ENCODE assay signal across 21 cellular contexts in the genomic region with DNA sequence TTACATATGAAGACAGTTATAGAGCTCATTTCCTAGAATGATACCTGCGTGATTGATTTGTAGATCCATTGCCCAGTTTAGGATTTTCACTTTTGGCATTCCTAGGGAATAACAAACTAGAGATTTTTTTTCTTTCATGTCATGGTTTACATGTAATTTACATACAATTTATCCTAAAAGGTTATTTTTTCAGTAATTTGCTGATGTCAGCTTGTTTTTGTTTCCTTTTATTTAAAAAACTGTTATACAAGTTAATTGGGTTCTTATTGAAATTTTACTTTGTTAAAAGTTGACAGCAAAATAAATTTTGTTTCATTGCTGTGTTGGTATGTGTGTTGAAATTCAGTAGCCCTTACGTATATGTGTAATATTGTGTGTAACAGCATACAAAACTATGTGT. TPM values are rescaled to one million over a fixed set of nuclear protein-coding genes. Genes with fewer than 3 reads are reported as not detected.
DNase-seq lines count a peak whose midpoint lies in the region; ATAC-seq, FAIRE-seq and TF ChIP-seq lines count a peak whose summit lies in the region.
"Had no signal": no experiment of that assay in that cellular context is flagged by ENCODE, and none has a peak within 500 bp of the region (broad histone marks: within the 10 kb centered on the region; RNA-seq: fewer than 3 reads in every experiment).

No MANE protein-coding gene starts in this region.

- H3K27ac ChIP-seq in HepG2 (ENCODE audit: extremely low read length, insufficient read depth, low read length) (no peak overlapping the region), right lobe of liver (no peak overlapping the region), MM.1S (ENCODE audit: low read length) (no peak overlapping the region), H1 (ENCODE audit: low read depth, low read length) (no peak overlapping the region)

- no peak overlapping the region for H2BK5ac ChIP-seq in H1 (ENCODE audit: low read depth, low read length)

- no TSS peak for BruUV-seq in HepG2 (replicated peaks; lab: Mats Ljungman, UMichigan)

- peaks cover 3% of the 10 kb centered on the region for H4K20me1 ChIP-seq in HepG2 (ENCODE audit: insufficient read depth, low read length)
- H4K20me1 ChIP-seq in MM.1S (ENCODE audit: insufficient read depth, low read length), result peaks cover 29% of the 10 kb centered on the region
- H4K20me1 ChIP-seq in H1 (replicated peaks in 1 of 2; ENCODE audit: control insufficient read depth in 1 of 2, insufficient read depth in 2 of 2, low read length in 2 of 2), result peaks cover 10 to 11% of the 10 kb centered on the region in 2 experiments

- no peaks in the 10 kb centered on the region for H3K79me1 ChIP-seq in H1 (ENCODE audit: low read depth, low read length)

- H3K4me3 ChIP-seq in HepG2 (replicated peaks in 1 of 3; ENCODE audit: insufficient read depth in 1 of 3, low read depth in 2 of 3, low read length in 3 of 3) (no peak overlapping the region), right lobe of liver (no peak overlapping the region), MM.1S (ENCODE audit: low read length) (peak overlapping the region; percentile 19; the same call in 1 of the 2 replicates), H1 (ENCODE audit: extremely low read depth in 1 of 4, insufficient read depth in 2 of 4, low read depth in 3 of 4, low read length in 4 of 4) (no peak overlapping the region)

- DNase-seq in HepG2 (ENCODE audit: low spot score), result no peak
- no peak for DNase-seq in right lobe of liver
- no peak for DNase-seq in MM.1S
- no peak for DNase-seq in H1 (ENCODE audit: low read depth in 1 of 2, low spot score in 2 of 2)
- DNase-seq in GF-D8 (lab: John Stamatoyannopoulos, UW), result no peak
- DNase-seq in COLO829 (ENCODE audit: low spot score), result no peak
- DNase-seq in cerebellar nuclear complex (lab: John Stamatoyannopoulos, UW), result no peak
- DNase-seq: 8988T; AML-193; C1 segment of cervical spinal cord; EL; GOT3; NCI-H1105; NCI-H2029; NCI-H226; NCI-H510A treated with DMSO at 0.1 percent for 48 hours; NK-92 treated with Interleukin-12 subunit alpha and Interleukin-12 subunit beta, amount 100 ng/mL, for 24 hours; SIG-M5; SK-N-SH had no signal

- TF ChIP-seq POLR2A in HepG2 (IDR thresholded peaks at IDR 0.05; ENCODE audit: insufficient read depth in 1 of 2, low read depth in 2 of 2, low read length in 2 of 2) (no peak), right lobe of liver (IDR thresholded peaks at IDR 0.05) (no peak), H1 (IDR thresholded peaks at IDR 0.05; ENCODE audit: control extremely low read depth in 1 of 2, low read depth in 2 of 2, low read length in 2 of 2) (no peak)

- H2BK120ac ChIP-seq in H1 (replicated peaks; ENCODE audit: low read depth, low read length), result no peak overlapping the region

- no peak overlapping the region for H4K91ac ChIP-seq in H1 (replicated peaks; ENCODE audit: insufficient read length, low read length)

- CTCF ChIA-PET in HepG2 (lab: Yijun Ruan, JAX; ENCODE audit: low intra/inter-chr PET ratio, low total read pairs), result no interaction called here
- CTCF ChIA-PET in H1 (lab: Charles Lee; ENCODE audit: partially characterized antibody), result interaction anchor here (1.7 kb wide), 1 partner anchor 9 kb away, joined by 4 read pairs; no protein-coding TSS in a partner anchor

- H3K9me2 ChIP-seq in MM.1S (replicated peaks; ENCODE audit: insufficient read depth, low read length), result no peaks in the 10 kb centered on the region
- H3K9me2 ChIP-seq: SK-N-SH had no signal

- TF ChIP-seq CTCF in HepG2 (CRISPR knock-in tag; IDR thresholded peaks at IDR 0.05) (no peak), right lobe of liver (IDR thresholded peaks at IDR 0.05) (no peak), MM.1S (IDR thresholded peaks at IDR 0.05; ENCODE audit: low read length) (no peak), H1 (IDR thresholded peaks at IDR 0.05; ENCODE audit: control extremely low read depth in 1 of 3, insufficient read depth in 1 of 3, low read depth in 1 of 3, low read length in 3 of 3) (no peak)

- POLR2A ChIA-PET in HepG2 (lab: Yijun Ruan, JAX) (no interaction called here), H1 (lab: Charles Lee; ENCODE audit: partially characterized antibody) (no interaction called here)

- H3K27me3 ChIP-seq in HepG2 (ENCODE audit: control insufficient read depth in 1 of 2, insufficient read depth in 2 of 2, low read length in 2 of 2), result no peaks in the 10 kb centered on the region
- no peaks in the 10 kb centered on the region for H3K27me3 ChIP-seq in right lobe of liver
- peaks cover 29% of the 10 kb centered on the region for H3K27me3 ChIP-seq in MM.1S (replicated peaks; ENCODE audit: insufficient read depth, low read length)
- H3K27me3 ChIP-seq in H1 (replicated peaks in 1 of 4; ENCODE audit: control insufficient read depth in 3 of 4, extremely low read depth in 1 of 4, insufficient read depth in 3 of 4, low read length in 3 of 4), result no peaks in the 10 kb centered on the region

- H3K56ac ChIP-seq in H1 (replicated peaks; ENCODE audit: insufficient read length, low read depth, low read length), result no peak overlapping the region

- ATAC-seq in HepG2, result no peak
- ATAC-seq in right lobe of liver, result no peak
- ATAC-seq in HG03521 (IDR thresholded peaks at IDR 0.05; ENCODE audit: unreplicated experiment), result no peak
- ATAC-seq: Panc1 had no signal

- H2AFZ ChIP-seq in HepG2 (ENCODE audit: low read length), result no peak overlapping the region
- H2AFZ ChIP-seq in MM.1S (ENCODE audit: low read length), result no peak overlapping the region
- H2AFZ ChIP-seq in H1 (ENCODE audit: low read length), result no peak overlapping the region

- H3K4me2 ChIP-seq in HepG2 (ENCODE audit: low read depth, low read length) (no peak overlapping the region), MM.1S (ENCODE audit: low read depth, low read length) (peak overlapping the region; percentile 53), H1 (ENCODE audit: insufficient read depth in 1 of 2, low read depth in 2 of 2, low read length in 2 of 2) (no peak overlapping the region)
- H3K4me2 ChIP-seq: SK-N-SH had no signal

- no peak overlapping the region for H2BK12ac ChIP-seq in H1 (ENCODE audit: low read depth, low read length)

- H3K9me3 ChIP-seq in HepG2 (ENCODE audit: low read length) (no peaks in the 10 kb centered on the region), right lobe of liver (no peaks in the 10 kb centered on the region), MM.1S (replicated peaks; ENCODE audit: insufficient read depth, low read length) (no peaks in the 10 kb centered on the region), H1 (ENCODE audit: insufficient read depth in 2 of 2, low read depth in 1 of 2, low read length in 1 of 2) (no peaks in the 10 kb centered on the region)
- H3K9me3 ChIP-seq: SK-N-SH had no signal

- no peak for TF ChIP-seq EP300 in HepG2 (IDR thresholded peaks at IDR 0.05; ENCODE audit: low read depth in 2 of 2, low read length in 2 of 2)
- no peak for TF ChIP-seq EP300 in HepG2 (CRISPR knock-in tag; IDR thresholded peaks at IDR 0.05; ENCODE audit: borderline replicate concordance)
- TF ChIP-seq EP300 in H1 (IDR thresholded peaks at IDR 0.05; ENCODE audit: borderline replicate concordance in 1 of 2, low read depth in 2 of 2, low read length in 2 of 2), result no peak

- FAIRE-seq in HepG2 (lab: Jason Lieb, UNC) (no peak), H1 (lab: Jason Lieb, UNC) (peak; percentile 7)

- H3K36me3 ChIP-seq in HepG2 (replicated peaks in 1 of 2; ENCODE audit: control insufficient read depth in 1 of 2, insufficient read depth in 2 of 2, low read length in 2 of 2) (peaks cover 0 to 1% of the 10 kb centered on the region in 2 experiments; a peak in 1 of 5 replicates), right lobe of liver (no peaks in the 10 kb centered on the region), MM.1S (replicated peaks; ENCODE audit: insufficient read depth, low read length) (no peaks in the 10 kb centered on the region; the same call in 1 of the 2 replicates), H1 (ENCODE audit: control insufficient read depth in 2 of 4, insufficient read depth in 4 of 4, low read length in 3 of 4) (no peaks in the 10 kb centered on the region)

- no peak overlapping the region for H3K14ac ChIP-seq in H1 (ENCODE audit: insufficient read length)

- TF ChIP-seq RAD21 in HepG2 (CRISPR knock-in tag; IDR thresholded peaks at IDR 0.05) (no peak), H1 (IDR thresholded peaks at IDR 0.05 in 1 of 2, conservative IDR thresholded peaks at IDR 0.05 in 1 of 2; ENCODE audit: low read depth in 2 of 2, low read length in 2 of 2) (no peak)

- intact Hi-C loops in HepG2 (cut with micrococcal nuclease; ENCODE audit: unreplicated experiment), result no loop called here
- intact Hi-C loops in right lobe of liver (cut with DNase I), result no loop called here

- peaks cover 19% of the 10 kb centered on the region for H3F3A ChIP-seq in MM.1S (ENCODE audit: insufficient read depth, low read length)

- 95% methylated on average over 2 of the region's 2 CpGs for WGBS in HepG2 (ENCODE audit: low lambda C conversion rate)
- WGBS in right lobe of liver (ENCODE audit: insufficient coverage, low coverage, low lambda C conversion rate, missing lambda C conversion rate), result 84% methylated on average over 2 of the region's 2 CpGs
- 88% methylated on average over 2 of the region's 2 CpGs; no CpG with 5 or more reads in 1 of the 2 experiments for WGBS in H1 (ENCODE audit: extremely low coverage in 1 of 2, insufficient coverage in 1 of 2, insufficient read length in 1 of 2, insufficient replicate concordance in 2 of 2, low coverage in 1 of 2, low lambda C conversion rate in 2 of 2, missing lambda C conversion rate in 1 of 2), 2 experiments

- in situ Hi-C loops in HepG2 (cut with HindIII; ENCODE audit: extremely low pct_ligation_motif_present, low pct_unique_long_range_greater_than_20kb), result no loop called here

- H2AK5ac ChIP-seq in H1 (ENCODE audit: low read depth, low read length), result no peak overlapping the region

- H3K79me2 ChIP-seq in HepG2 (ENCODE audit: insufficient read depth, low read length) (peaks cover 57% of the 10 kb centered on the region), MM.1S (ENCODE audit: low read length) (peaks cover 41% of the 10 kb centered on the region), H1 (ENCODE audit: control insufficient read depth in 1 of 2, insufficient read depth in 2 of 2, low read length in 2 of 2) (peaks cover 0 to 79% of the 10 kb centered on the region in 2 experiments; a peak in 2 of 4 replicates)

- H4K8ac ChIP-seq in H1 (ENCODE audit: extremely low read depth, insufficient read depth, low read length), result no peak overlapping the region

- H4K5ac ChIP-seq in H1 (ENCODE audit: insufficient read length, low read depth, low read length), result no peak overlapping the region

- no peak overlapping the region for H3K18ac ChIP-seq in H1 (ENCODE audit: extremely low read depth, low read length)

- H3K23me2 ChIP-seq in H1 (ENCODE audit: low read depth, low read length), result no peaks in the 10 kb centered on the region

- no peak overlapping the region for H2BK15ac ChIP-seq in H1 (ENCODE audit: low read length)

- H3K23ac ChIP-seq in H1 (ENCODE audit: insufficient read length), result no peak overlapping the region

- H3K4ac ChIP-seq in H1 (replicated peaks; ENCODE audit: insufficient read length, low read depth, low read length), result no peak overlapping the region

- H3K4me1 ChIP-seq in HepG2 (ENCODE audit: insufficient read depth, low read length) (peaks cover 26% of the 10 kb centered on the region), right lobe of liver (peaks cover 0 to 5% (median 0%) of the 10 kb centered on the region in 4 donors), MM.1S (ENCODE audit: low read length) (peaks cover 30% of the 10 kb centered on the region), H1 (replicated peaks in 1 of 4; ENCODE audit: control insufficient read depth in 3 of 4, insufficient read depth in 4 of 4, low read length in 3 of 4) (no peaks in the 10 kb centered on the region)

- no peak overlapping the region for H3K9ac ChIP-seq in HepG2 (ENCODE audit: insufficient read depth, low read depth, low read length)
- H3K9ac ChIP-seq in MM.1S (ENCODE audit: low read length), result no peak overlapping the region
- no peak overlapping the region for H3K9ac ChIP-seq in H1 (replicated peaks in 1 of 4; ENCODE audit: extremely low read depth in 1 of 4, low read depth in 3 of 4, low read length in 3 of 4)
- H3K9ac ChIP-seq: SK-N-SH had no signal

- no peak overlapping the region for H2BK20ac ChIP-seq in H1 (ENCODE audit: low read length)

RNA-seq across cellular contexts. Expression of a gene that starts 23.4 kb away (rescaled TPM):
- total RNA-seq in HepG2 (2016; rRNA removed; fragmentation: Illumina TruSeq; extraction: Trizol) (75.7 and 96.1 TPM in 2 replicates), right lobe of liver (10 to 100 TPM in 4 of 6 experiments, 1 to 10 TPM in 2; 7.7 to 29.3 (median 11.1) TPM)
- total RNA-seq in HepG2 (2016; cell fraction: cytosol; rRNA removed; fragmentation: Illumina TruSeq; extraction: Trizol; ENCODE audit: low read depth), result 36.5 and 38.2 TPM in 2 replicates
- total RNA-seq in HepG2 (2016; cell fraction: insoluble cytoplasmic fraction; rRNA removed; fragmentation: Illumina TruSeq; extraction: Trizol), result 81.2 and 98.9 TPM in 2 replicates
- 49.0 and 56.5 TPM in 2 replicates for total RNA-seq in HepG2 (2016; cell fraction: membrane; rRNA removed; fragmentation: Illumina TruSeq; extraction: Trizol)
- 44.7 and 45.5 TPM in 2 replicates for total RNA-seq in HepG2 (2016; cell fraction: nucleus; rRNA removed; fragmentation: Illumina TruSeq; extraction: Trizol)
- polyA plus RNA-seq in HepG2 (2011; rRNA removed) (41.7 and 58.1 TPM in 2 replicates), H1 (2011; rRNA removed) (17.8 and 38.3 TPM in 2 replicates)
- 31.6 and 41.3 TPM in 2 replicates for polyA plus RNA-seq in HepG2 (2011; cell fraction: cytosol; rRNA removed)
- polyA plus RNA-seq in HepG2 (2011; cell fraction: nucleus; rRNA removed), result 22.5 and 24.2 TPM in 2 replicates
- 42.9 and 46.0 TPM in 2 replicates for polyA plus RNA-seq in HepG2 (2012)
- polyA plus RNA-seq in HepG2 (2016; cell fraction: cytosol; fragmentation: Illumina TruSeq; extraction: Trizol; ENCODE audit: low read depth), result 18.6 and 23.0 TPM in 2 replicates
- polyA plus RNA-seq in HepG2 (2016; cell fraction: insoluble cytoplasmic fraction; fragmentation: Illumina TruSeq; extraction: Trizol; ENCODE audit: low read depth), result 125 and 129 TPM in 2 replicates
- 34.2 and 41.7 TPM in 2 replicates for polyA plus RNA-seq in HepG2 (2016; cell fraction: membrane; fragmentation: Illumina TruSeq; extraction: Trizol; ENCODE audit: low read depth)
- 98.2 and 104 TPM in 2 replicates for polyA plus RNA-seq in HepG2 (2016; cell fraction: nucleus; fragmentation: Illumina TruSeq; extraction: Trizol; ENCODE audit: insufficient read depth, low read depth)
- polyA minus RNA-seq in HepG2 (2011; rRNA and poly(A)+ RNA removed; ENCODE audit: low replicate concordance), result 4.1 and 10.8 TPM in 2 replicates
- 13.0 and 17.6 TPM in 2 replicates for polyA minus RNA-seq in HepG2 (2011; cell fraction: cytosol; rRNA and poly(A)+ RNA removed)
- 19.5 and 21.0 TPM in 2 replicates for polyA minus RNA-seq in HepG2 (2011; cell fraction: nucleus; rRNA and poly(A)+ RNA removed)
- total RNA-seq in H1 (2021; fragmentation: NEBNext Ultra II Directional; extraction: Animal tissue kit (Norgen Biotek cat#: 25700)), result 32.9 and 33.5 TPM in 2 replicates
- polyA plus RNA-seq in H1 (2011; cell fraction: cytosol; rRNA removed), result 40.8 TPM
- 13.6 TPM for polyA plus RNA-seq in H1 (2011; cell fraction: nucleus; rRNA removed)
- polyA plus RNA-seq in H1 (2012, experiment 1 of 2), result 41.6 to 53.8 TPM (median 45.3 TPM) in 4 replicates
- polyA plus RNA-seq in H1 (2012, experiment 2 of 2), result 15.0 TPM
- 28.3 TPM for polyA plus RNA-seq in H1 (2013, experiment 1 of 2)
- 29.8 TPM for polyA plus RNA-seq in H1 (2013, experiment 2 of 2)
- polyA minus RNA-seq in H1 (2011; rRNA and poly(A)+ RNA removed), result 16.0 and 20.4 TPM in 2 replicates
- 16.5 TPM for polyA minus RNA-seq in H1 (2011; cell fraction: cytosol; rRNA and poly(A)+ RNA removed)
- 23.5 TPM for polyA minus RNA-seq in H1 (2011; cell fraction: nucleus; rRNA and poly(A)+ RNA removed)
